Comparison of ENCODE assay signal across 8 cellular contexts in genomic region chrX:24464498-24464835, GRCh38. TPM values are rescaled to one million over a fixed set of nuclear protein-coding genes. Genes with fewer than 3 reads are reported as not detected.
DNase-seq lines count a peak whose midpoint lies in the region; ATAC-seq and TF ChIP-seq lines count a peak whose summit lies in the region.

No MANE protein-coding gene starts in this region.

- no peaks in the 10 kb centered on the region for H3K36me3 Mint-ChIP-seq in naive thymus-derived CD4-positive, alpha-beta T cell

- H3K4me1 Mint-ChIP-seq in naive thymus-derived CD4-positive, alpha-beta T cell: peaks cover 7 to 36% (median 31%) of the 10 kb centered on the region in 7 donors

- DNase-seq in AG04449 (ENCODE audit: low read depth, low spot score): no peak
- DNase-seq in Jurkat, Clone E6-1 (ENCODE audit: low read depth, low spot score): no peak
- no peak for DNase-seq in choroid plexus epithelial cell (ENCODE audit: low read depth)
- no peak for DNase-seq in naive thymus-derived CD4-positive, alpha-beta T cell
- no peak for DNase-seq in dedifferentiated amniotic fluid mesenchymal stem cell (ENCODE audit: extremely low spot score)
- no peak for DNase-seq in LoVo (ENCODE audit: low spot score)
- DNase-seq in NCI-H2171 treated with DMSO at 0.1 percent for 48 hours (lab: John Stamatoyannopoulos, UW): no peak
- no peak for DNase-seq in COLO829 (ENCODE audit: low spot score)

- peak overlapping the region; percentile 63 for H3K4me3 ChIP-seq in AG04449 (ENCODE audit: low read depth, low read length)
- peak overlapping the region; percentile 65 for H3K4me3 ChIP-seq in Jurkat, Clone E6-1 (ENCODE audit: low read length)
- peak overlapping the region; percentile 63 for H3K4me3 ChIP-seq in choroid plexus epithelial cell (ENCODE audit: low read depth, low read length)
- H3K4me3 ChIP-seq in naive thymus-derived CD4-positive, alpha-beta T cell (ENCODE audit: low read length): peak overlapping the region; percentile 69

- ATAC-seq in naive thymus-derived CD4-positive, alpha-beta T cell: no peak

- intact Hi-C loops in naive thymus-derived CD4-positive, alpha-beta T cell (cut with micrococcal nuclease): no loop called here

- CTCF ChIA-PET in AG04449 (lab: Yijun Ruan, JAX): interaction anchor here (0.6 kb wide), 1 partner anchor 1060 kb away, joined by 3 read pairs; no protein-coding TSS in a partner anchor
- CTCF ChIA-PET in naive thymus-derived CD4-positive, alpha-beta T cell (lab: Charles Lee): interaction anchor here (1.2 to 2.5 kb wide), 3 partner anchors 15 to 37 kb away, joined by 3 to 11 read pairs (median 3); no protein-coding TSS in a partner anchor

- no peaks in the 10 kb centered on the region for H3K36me3 ChIP-seq in naive thymus-derived CD4-positive, alpha-beta T cell (ENCODE audit: control insufficient read depth in 2 of 3, insufficient read depth in 3 of 3, low read length in 3 of 3)

- H3K27me3 Mint-ChIP-seq in naive thymus-derived CD4-positive, alpha-beta T cell: peaks cover 0 to 3% (median 0%) of the 10 kb centered on the region in 5 donors

- no peak for TF ChIP-seq CTCF in AG04449 (IDR thresholded peaks at IDR 0.05; ENCODE audit: insufficient read depth, low read length, missing control alignments)
- no peak for TF ChIP-seq CTCF in choroid plexus epithelial cell (conservative IDR thresholded peaks at IDR 0.05; ENCODE audit: low read depth, low read length)

- peak overlapping the region; percentile 48 to 90 (median 85) for H3K4me3 Mint-ChIP-seq in naive thymus-derived CD4-positive, alpha-beta T cell

- no peaks in the 10 kb centered on the region for H3K9me3 Mint-ChIP-seq in naive thymus-derived CD4-positive, alpha-beta T cell

- peak overlapping the region; percentile 77 to 97 (median 93) for H3K27ac Mint-ChIP-seq in naive thymus-derived CD4-positive, alpha-beta T cell

- peaks cover 14 to 24% of the 10 kb centered on the region in 2 donors for H3K4me1 ChIP-seq in naive thymus-derived CD4-positive, alpha-beta T cell (ENCODE audit: control insufficient read depth in 2 of 2, insufficient read depth in 2 of 2, low read length in 2 of 2)

- POLR2A ChIA-PET in AG04449 (lab: Yijun Ruan, JAX): no interaction called here
- POLR2A ChIA-PET in naive thymus-derived CD4-positive, alpha-beta T cell (lab: Charles Lee): interaction anchor here (1.9 to 8.4 kb wide), 2 partner anchors 15 to 31 kb away, joined by 7 to 110 read pairs; no protein-coding TSS in a partner anchor

- H3K9me3 ChIP-seq in naive thymus-derived CD4-positive, alpha-beta T cell (ENCODE audit: control insufficient read depth in 2 of 3, low read length in 3 of 3): no peaks in the 10 kb centered on the region

- H3K27me3 ChIP-seq in naive thymus-derived CD4-positive, alpha-beta T cell (ENCODE audit: control insufficient read depth in 2 of 2, insufficient read depth in 2 of 2, low read length in 2 of 2): no peaks in the 10 kb centered on the region

- H3K27ac ChIP-seq in naive thymus-derived CD4-positive, alpha-beta T cell (ENCODE audit: low read depth, low read length): peak overlapping the region; percentile 92

RNA-seq across cellular contexts. Expression of gene PDK3, which starts 0.6 kb away (rescaled TPM):
- polyA plus RNA-seq in Jurkat, Clone E6-1 (2012; ENCODE audit: insufficient read depth, insufficient read length): 11.3 TPM
- 10 to 100 TPM; 17.4 to 29.4 (median 28.5) TPM for total RNA-seq in naive thymus-derived CD4-positive, alpha-beta T cell
- 10 to 100 TPM; 40.0 to 44.1 TPM for polyA plus RNA-seq in naive thymus-derived CD4-positive, alpha-beta T cell
